ENCODE assay signal across 1 cellular context in the genomic region with DNA sequence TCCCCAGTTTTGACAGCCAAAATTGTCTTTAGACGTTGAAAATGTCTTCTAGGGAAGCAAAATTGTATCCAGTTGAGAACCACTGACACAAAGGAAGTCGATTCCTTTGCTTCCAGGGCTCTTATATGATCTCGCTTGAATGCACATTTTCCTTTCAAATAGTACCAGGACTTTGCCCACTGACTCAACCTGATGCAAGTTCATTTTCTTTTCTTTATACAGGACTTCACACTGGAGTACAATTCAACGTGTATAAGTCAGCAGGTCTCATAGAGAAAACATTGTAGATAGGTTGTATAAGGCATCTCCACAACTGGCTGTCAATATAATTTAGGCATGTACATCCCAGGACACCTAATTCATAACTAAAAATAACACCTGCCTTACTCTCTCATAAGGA.
TF ChIP-seq lines count a peak whose summit lies in the region.

No MANE protein-coding gene starts in this region.

TF ChIP-seq in GM23338, 12 proteins besides CTCF, POLR2A, EP300 and RAD21 (continued from another document):
- no peak for TF ChIP-seq EZH2 (IDR thresholded peaks at IDR 0.05; ENCODE audit: low read depth, unreplicated experiment)
- TF ChIP-seq, protein P1, sequence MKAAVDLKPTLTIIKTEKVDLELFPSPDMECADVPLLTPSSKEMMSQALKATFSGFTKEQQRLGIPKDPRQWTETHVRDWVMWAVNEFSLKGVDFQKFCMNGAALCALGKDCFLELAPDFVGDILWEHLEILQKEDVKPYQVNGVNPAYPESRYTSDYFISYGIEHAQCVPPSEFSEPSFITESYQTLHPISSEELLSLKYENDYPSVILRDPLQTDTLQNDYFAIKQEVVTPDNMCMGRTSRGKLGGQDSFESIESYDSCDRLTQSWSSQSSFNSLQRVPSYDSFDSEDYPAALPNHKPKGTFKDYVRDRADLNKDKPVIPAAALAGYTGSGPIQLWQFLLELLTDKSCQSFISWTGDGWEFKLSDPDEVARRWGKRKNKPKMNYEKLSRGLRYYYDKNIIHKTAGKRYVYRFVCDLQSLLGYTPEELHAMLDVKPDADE (IDR thresholded peaks at IDR 0.05) = no peak
